9 cellular contexts compared by ENCODE assay signal in genomic region chr1:240591552-240591951, GRCh38. TPM values are rescaled to one million over a fixed set of nuclear protein-coding genes. Genes with fewer than 3 reads are reported as not detected.
"Had no signal": no experiment of that assay in that cellular context is flagged by ENCODE, and none has a peak within 500 bp of the region (broad histone marks: within the 10 kb centered on the region; RNA-seq: fewer than 3 reads in every experiment).

No MANE protein-coding gene starts in this region.

- H2AFZ ChIP-seq: GM23338 had no signal

- H3K4me3 ChIP-seq: GM23338, K562 had no signal

- H3K27ac ChIP-seq: HL-60 had no signal

- FAIRE-seq: H1, H54, K562 had no signal

- ATAC-seq: GM23338, K562 had no signal

- H3K4me2 ChIP-seq: GM23338 had no signal

- DNase-seq: H9, HCEC 1CT, IMR-90 had no signal

RNA-seq across cellular contexts. Expression of gene GREM2, which starts 20.4 kb away (rescaled TPM):
- total RNA-seq: H1, H9, HT1080 had no signal
